ENCODE assay signal across 8 cellular contexts in the genomic region with DNA sequence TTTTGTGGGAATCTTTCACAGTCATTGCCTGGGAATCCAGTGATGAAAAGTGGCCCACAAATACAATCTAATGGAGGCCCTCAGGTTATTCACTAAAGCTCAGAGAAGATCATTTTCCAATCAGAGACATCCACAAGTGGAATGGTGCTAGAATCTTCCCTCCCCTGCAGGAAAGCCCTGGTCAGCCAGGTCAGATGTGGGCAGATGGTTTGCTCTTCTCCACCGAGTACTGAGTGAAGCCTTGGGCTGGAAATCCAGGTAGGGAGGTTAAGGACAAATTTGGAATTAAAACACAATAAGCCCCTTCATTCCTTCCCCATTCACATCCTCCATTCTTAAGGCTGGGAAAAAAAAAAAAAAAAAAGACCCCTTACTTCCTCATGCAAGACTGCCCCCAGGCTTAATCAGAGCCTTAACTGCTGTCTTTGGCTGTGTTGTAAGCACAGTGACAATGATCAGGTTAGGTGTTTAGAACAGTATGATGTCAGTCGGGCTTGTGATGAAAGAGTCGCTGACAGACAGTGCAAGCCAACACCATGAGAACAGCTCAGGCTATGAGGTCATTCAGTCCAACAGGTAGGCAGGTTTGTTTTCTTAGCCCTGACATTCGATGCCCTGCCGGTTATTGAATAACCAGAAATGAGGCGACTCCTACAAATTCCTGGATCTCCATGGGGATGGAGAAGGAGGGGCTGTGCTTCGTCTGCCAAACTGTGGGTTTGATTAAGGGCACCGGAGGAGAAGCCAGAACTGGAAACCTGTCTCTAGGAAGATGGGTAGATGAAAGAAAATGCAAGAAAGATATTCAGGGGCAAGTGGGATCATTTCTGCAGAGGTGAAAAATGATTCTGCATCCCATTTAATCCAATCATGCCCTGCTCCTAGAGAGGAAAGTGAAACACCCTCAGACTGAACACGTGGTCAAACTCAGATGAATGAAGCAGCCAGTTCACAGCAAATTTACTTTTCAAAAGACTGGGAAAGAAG. TPM values are rescaled to one million over a fixed set of nuclear protein-coding genes. Genes with fewer than 3 reads are reported as not detected.
DNase-seq lines count a peak whose midpoint lies in the region; ATAC-seq and TF ChIP-seq lines count a peak whose summit lies in the region.

No MANE protein-coding gene starts in this region.

- H3K27me3 Mint-ChIP-seq in brain = peaks cover 10% of the 10 kb centered on the region
- peaks cover 33% of the 10 kb centered on the region for H3K27me3 Mint-ChIP-seq in activated CD8-positive, alpha-beta memory T cell treated with anti-CD3 and anti-CD28 coated beads, Interleukin-2, amount 10 ng/mL, durations not matched to agents 7 days and 5 days
- H3K27me3 Mint-ChIP-seq in activated CD4-positive, alpha-beta T cell treated with anti-CD3 and anti-CD28 coated beads, Interleukin-2, amount 10 ng/mL, durations not matched to agents 24 days and 14 days = peaks cover 30% of the 10 kb centered on the region

- ATAC-seq in activated CD8-positive, alpha-beta memory T cell treated with anti-CD3 and anti-CD28 coated beads, Interleukin-2, amount 10 ng/mL, durations not matched to agents 7 days and 5 days = no peak
- ATAC-seq in HG03159 (IDR thresholded peaks at IDR 0.05; ENCODE audit: unreplicated experiment) = no peak

- H3K9me3 Mint-ChIP-seq in brain = peaks cover 0 to 4% (median 0%) of the 10 kb centered on the region in 5 experiments
- no peaks in the 10 kb centered on the region for H3K9me3 Mint-ChIP-seq in activated CD8-positive, alpha-beta memory T cell treated with anti-CD3 and anti-CD28 coated beads, Interleukin-2, amount 10 ng/mL, durations not matched to agents 7 days and 5 days (ENCODE audit: low read depth)
- no peaks in the 10 kb centered on the region for H3K9me3 Mint-ChIP-seq in activated CD4-positive, alpha-beta T cell treated with anti-CD3 and anti-CD28 coated beads, Interleukin-2, amount 10 ng/mL, durations not matched to agents 24 days and 14 days

- peak overlapping the region in 4 of 5 experiments; percentile 1 to 79 (median 20) for H3K27ac Mint-ChIP-seq in brain
- no peak overlapping the region for H3K27ac Mint-ChIP-seq in activated CD8-positive, alpha-beta memory T cell treated with anti-CD3 and anti-CD28 coated beads, Interleukin-2, amount 10 ng/mL, durations not matched to agents 7 days and 5 days
- H3K27ac Mint-ChIP-seq in activated CD4-positive, alpha-beta T cell treated with anti-CD3 and anti-CD28 coated beads, Interleukin-2, amount 10 ng/mL, durations not matched to agents 24 days and 14 days = no peak overlapping the region

- intact Hi-C loops in activated CD4-positive, alpha-beta T cell treated with anti-CD3 and anti-CD28 coated beads, Interleukin-2, amount 10 ng/mL, durations not matched to agents 24 days and 14 days (cut with micrococcal nuclease) = no loop called here

- no peaks in the 10 kb centered on the region for H3K36me3 Mint-ChIP-seq in brain
- no peaks in the 10 kb centered on the region for H3K36me3 Mint-ChIP-seq in activated CD8-positive, alpha-beta memory T cell treated with anti-CD3 and anti-CD28 coated beads, Interleukin-2, amount 10 ng/mL, durations not matched to agents 7 days and 5 days
- no peaks in the 10 kb centered on the region for H3K36me3 Mint-ChIP-seq in activated CD4-positive, alpha-beta T cell treated with anti-CD3 and anti-CD28 coated beads, Interleukin-2, amount 10 ng/mL, durations not matched to agents 24 days and 14 days (ENCODE audit: low read depth)

- TF ChIP-seq CTCF in brain (conservative IDR thresholded peaks at IDR 0.05) = no peak

- peaks cover 19% of the 10 kb centered on the region for H3K4me1 Mint-ChIP-seq in brain
- H3K4me1 Mint-ChIP-seq in activated CD8-positive, alpha-beta memory T cell treated with anti-CD3 and anti-CD28 coated beads, Interleukin-2, amount 10 ng/mL, durations not matched to agents 7 days and 5 days = no peaks in the 10 kb centered on the region
- no peaks in the 10 kb centered on the region for H3K4me1 Mint-ChIP-seq in activated CD4-positive, alpha-beta T cell treated with anti-CD3 and anti-CD28 coated beads, Interleukin-2, amount 10 ng/mL, durations not matched to agents 24 days and 14 days

- peak; percentile 98 for DNase-seq in DMS53 (lab: John Stamatoyannopoulos, UW)
- peak; percentile 96 for DNase-seq in NCI-H146 (lab: John Stamatoyannopoulos, UW)
- DNase-seq in mucosa of gallbladder (ENCODE audit: low spot score) = peak; percentile 91
- DNase-seq in activated effector memory CD4-positive, alpha-beta T cell treated with Interleukin-2 at 50 U/mL for 16 hours = no peak
- no peak for DNase-seq in activated CD8-positive, alpha-beta memory T cell treated with anti-CD3 and anti-CD28 coated beads, Interleukin-2, amount 10 ng/mL, durations not matched to agents 7 days and 5 days
- DNase-seq in activated CD4-positive, alpha-beta T cell treated with anti-CD3 and anti-CD28 coated beads, Interleukin-2, amount 10 ng/mL, durations not matched to agents 24 days and 14 days = no peak

- peak overlapping the region in 4 of 5 experiments; percentile 2 to 46 (median 20) for H3K4me3 Mint-ChIP-seq in brain
- H3K4me3 Mint-ChIP-seq in activated CD8-positive, alpha-beta memory T cell treated with anti-CD3 and anti-CD28 coated beads, Interleukin-2, amount 10 ng/mL, durations not matched to agents 7 days and 5 days = no peak overlapping the region
- no peak overlapping the region for H3K4me3 Mint-ChIP-seq in activated CD4-positive, alpha-beta T cell treated with anti-CD3 and anti-CD28 coated beads, Interleukin-2, amount 10 ng/mL, durations not matched to agents 24 days and 14 days

- CTCF ChIA-PET in activated CD8-positive, alpha-beta memory T cell treated with anti-CD3 and anti-CD28 coated beads, Interleukin-2, amount 10 ng/mL, durations not matched to agents 7 days and 5 days (lab: Charles Lee) = interaction anchor here (1.7 to 1.8 kb wide), 2 partner anchors 12 to 204 kb away, joined by 4 read pairs; no protein-coding TSS in a partner anchor

RNA-seq across cellular contexts. Expression of a gene that starts 23.5 kb away (rescaled TPM):
- 18.2 TPM for polyA plus RNA-seq in brain (ENCODE audit: insufficient read depth, low read depth, low replicate concordance)
- 54.1 TPM for total RNA-seq in mucosa of gallbladder
- under 1 TPM; 0.28 to 0.35 TPM for total RNA-seq in activated CD8-positive, alpha-beta memory T cell treated with anti-CD3 and anti-CD28 coated beads, Interleukin-2, amount 10 ng/mL, durations not matched to agents 7 days and 5 days
- total RNA-seq in activated CD4-positive, alpha-beta T cell treated with anti-CD3 and anti-CD28 coated beads, Interleukin-2, amount 10 ng/mL, durations not matched to agents 24 days and 14 days = 0.64 and 1.2 TPM in 2 replicates

Comparison
In these comparisons a context has a peak if more than half of its experiments do, and no peak if none do; other contexts are left out.
1. DNase-seq: peak in DMS53 (single experiment), NCI-H146 (single experiment) and mucosa of gallbladder (single experiment); none in activated effector memory CD4-positive, alpha-beta T cell treated with Interleukin-2 at 50 U/mL for 16 hours (single experiment), activated CD8-positive, alpha-beta memory T cell treated with anti-CD3 and anti-CD28 coated beads, Interleukin-2, amount 10 ng/mL, durations not matched to agents 7 days and 5 days (single experiment) and activated CD4-positive, alpha-beta T cell treated with anti-CD3 and anti-CD28 coated beads, Interleukin-2, amount 10 ng/mL, durations not matched to agents 24 days and 14 days (single experiment).
2. H3K27ac Mint-ChIP-seq: peak in brain (4 of 5); none in activated CD8-positive, alpha-beta memory T cell treated with anti-CD3 and anti-CD28 coated beads, Interleukin-2, amount 10 ng/mL, durations not matched to agents 7 days and 5 days (single experiment) and activated CD4-positive, alpha-beta T cell treated with anti-CD3 and anti-CD28 coated beads, Interleukin-2, amount 10 ng/mL, durations not matched to agents 24 days and 14 days (single experiment).
3. H3K4me3 Mint-ChIP-seq: peak in brain (4 of 5); none in activated CD8-positive, alpha-beta memory T cell treated with anti-CD3 and anti-CD28 coated beads, Interleukin-2, amount 10 ng/mL, durations not matched to agents 7 days and 5 days (single experiment) and activated CD4-positive, alpha-beta T cell treated with anti-CD3 and anti-CD28 coated beads, Interleukin-2, amount 10 ng/mL, durations not matched to agents 24 days and 14 days (single experiment).
4. RNA of a gene that starts 23.5 kb away (total RNA-seq): 54.1 TPM in mucosa of gallbladder (single experiment); 0.64 to 1.2 TPM in activated CD4-positive, alpha-beta T cell treated with anti-CD3 and anti-CD28 coated beads, Interleukin-2, amount 10 ng/mL, durations not matched to agents 24 days and 14 days and 0.28 to 0.35 TPM in activated CD8-positive, alpha-beta memory T cell treated with anti-CD3 and anti-CD28 coated beads, Interleukin-2, amount 10 ng/mL, durations not matched to agents 7 days and 5 days; every median in the first group is over 10 times any median in the second.